In the genomic region with DNA sequence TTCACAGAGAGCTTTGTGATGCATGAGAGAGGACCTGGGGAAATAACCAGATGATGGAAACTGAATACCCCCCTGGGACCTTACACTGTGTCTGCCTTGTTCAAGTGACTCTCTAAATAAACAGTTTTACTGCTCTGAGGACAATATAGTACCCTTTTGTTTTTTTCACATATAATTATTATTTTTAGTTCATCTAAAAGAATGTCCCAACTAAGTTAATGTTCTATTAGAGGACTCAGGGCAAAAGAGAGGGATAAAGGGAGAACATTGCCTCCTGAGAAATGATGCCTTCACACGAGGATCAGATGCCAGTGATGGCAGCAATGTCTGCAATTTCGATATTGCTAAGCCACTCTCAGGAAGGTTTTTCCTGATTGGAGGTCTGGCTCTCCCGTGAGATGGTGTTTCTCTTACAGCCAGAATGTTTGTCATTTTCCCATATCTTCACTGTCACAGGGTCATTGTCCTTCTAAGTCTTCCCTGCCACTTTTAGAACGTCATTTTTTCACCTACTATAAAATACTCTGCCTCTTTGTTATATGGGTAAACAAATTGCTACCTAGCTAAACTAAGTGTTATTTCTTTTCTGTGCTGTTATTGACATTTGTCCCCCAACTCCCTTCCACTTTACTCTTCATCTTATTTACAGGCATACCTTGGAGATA, we compare ENCODE assay signal across 1 cellular context.
TF ChIP-seq lines count a peak whose summit lies in the region.

No MANE protein-coding gene starts in this region.

TF ChIP-seq in GM12878, 131 proteins besides CTCF, POLR2A, EP300 and RAD21 (continued from another document and continues in another):
- TF ChIP-seq, protein P1, sequence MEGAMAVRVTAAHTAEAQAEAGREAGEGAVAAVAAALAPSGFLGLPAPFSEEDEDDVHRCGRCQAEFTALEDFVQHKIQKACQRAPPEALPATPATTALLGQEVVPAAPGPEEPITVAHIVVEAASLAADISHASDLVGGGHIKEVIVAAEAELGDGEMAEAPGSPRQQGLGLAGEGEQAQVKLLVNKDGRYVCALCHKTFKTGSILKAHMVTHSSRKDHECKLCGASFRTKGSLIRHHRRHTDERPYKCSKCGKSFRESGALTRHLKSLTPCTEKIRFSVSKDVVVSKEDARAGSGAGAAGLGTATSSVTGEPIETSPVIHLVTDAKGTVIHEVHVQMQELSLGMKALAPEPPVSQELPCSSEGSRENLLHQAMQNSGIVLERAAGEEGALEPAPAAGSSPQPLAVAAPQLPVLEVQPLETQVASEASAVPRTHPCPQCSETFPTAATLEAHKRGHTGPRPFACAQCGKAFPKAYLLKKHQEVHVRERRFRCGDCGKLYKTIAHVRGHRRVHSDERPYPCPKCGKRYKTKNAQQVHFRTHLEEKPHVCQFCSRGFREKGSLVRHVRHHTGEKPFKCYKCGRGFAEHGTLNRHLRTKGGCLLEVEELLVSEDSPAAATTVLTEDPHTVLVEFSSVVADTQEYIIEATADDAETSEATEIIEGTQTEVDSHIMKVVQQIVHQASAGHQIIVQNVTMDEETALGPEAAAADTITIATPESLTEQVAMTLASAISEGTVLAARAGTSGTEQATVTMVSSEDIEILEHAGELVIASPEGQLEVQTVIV (IDR thresholded peaks at IDR 0.05; ENCODE audit: borderline replicate concordance, partially characterized antibody) = no peak
- TF ChIP-seq RELA (IDR thresholded peaks at IDR 0.05; ENCODE audit: borderline replicate concordance, partially characterized antibody) (no peak), MTA2 (IDR thresholded peaks at IDR 0.05; ENCODE audit: low read depth) (peak; percentile 57; the same call in 1 of the 2 replicates), PAX5 (IDR thresholded peaks at IDR 0.05; ENCODE audit: borderline replicate concordance, low read depth, low read length) (no peak), BCL11A (IDR thresholded peaks at IDR 0.05; ENCODE audit: low read depth, low read length) (0 out of 2 replicates have a peak, but pooled peaks have one; percentile 16), SMC3 (IDR thresholded peaks at IDR 0.05; ENCODE audit: borderline replicate concordance, low read length) (peak; percentile 4; the same call in 1 of the 2 replicates), BHLHE40 (IDR thresholded peaks at IDR 0.05; ENCODE audit: borderline replicate concordance in 1 of 2, low read depth in 2 of 2, low read length in 1 of 2) (peak; percentile 42 to 50; a peak in 1 of 4 replicates), ATF7 (IDR thresholded peaks at IDR 0.05; ENCODE audit: low read depth) (peak; percentile 66), DPF2 (IDR thresholded peaks at IDR 0.05) (peak; percentile 55; the same call in 1 of the 2 replicates), TAF1 (IDR thresholded peaks at IDR 0.05; ENCODE audit: borderline replicate concordance, low read depth, low read length) (no peak), MEF2B (IDR thresholded peaks at IDR 0.05; ENCODE audit: partially characterized antibody, poor library complexity, severe bottlenecking) (peak; percentile 99), NBN (IDR thresholded peaks at IDR 0.05) (peak; percentile 19; the same call in 1 of the 2 replicates), EZH2 (IDR thresholded peaks at IDR 0.05; ENCODE audit: borderline replicate concordance, control insufficient read depth, low read depth, low read length) (no peak), ZNF592 (IDR thresholded peaks at IDR 0.05) (peak; percentile 59; the same call in 1 of the 2 replicates), BCL3 (IDR thresholded peaks at IDR 0.05; ENCODE audit: borderline replicate concordance, insufficient read depth, low read depth, low read length, poor library complexity, severe bottlenecking) (peak; percentile 22), ASH2L (IDR thresholded peaks at IDR 0.05; ENCODE audit: borderline replicate concordance, low read depth) (no peak), NRF1 (conservative IDR thresholded peaks at IDR 0.05; ENCODE audit: low read depth, low read length) (no peak), ZBED1 (IDR thresholded peaks at IDR 0.05; ENCODE audit: borderline replicate concordance) (no peak), HDAC6 (IDR thresholded peaks at IDR 0.05; ENCODE audit: unreplicated experiment) (no peak), WRNIP1 (IDR thresholded peaks at IDR 0.05; ENCODE audit: borderline replicate concordance, low read depth, low read length) (0 out of 2 replicates have a peak, but pooled peaks have one; percentile 82), YY1 (IDR thresholded peaks at IDR 0.05; ENCODE audit: low read depth, low read length) (peak; percentile 63), MXI1 (IDR thresholded peaks at IDR 0.05; ENCODE audit: low read depth, low read length) (0 out of 2 replicates have a peak, but pooled peaks have one; percentile 26), RAD51 (IDR thresholded peaks at IDR 0.05) (peak; percentile 38; the same call in 1 of the 2 replicates), ZNF384 (IDR thresholded peaks at IDR 0.05; ENCODE audit: borderline replicate concordance, low read depth, low read length) (no peak), IRF4 (IDR thresholded peaks at IDR 0.05; ENCODE audit: low read depth, low read length) (peak; percentile 62; the same call in 1 of the 2 replicates), TCF12 (IDR thresholded peaks at IDR 0.05; ENCODE audit: low read depth, low read length) (0 out of 2 replicates have a peak, but pooled peaks have one; percentile 23), ZSCAN29 (IDR thresholded peaks at IDR 0.05) (no peak), IKZF1 (conservative IDR thresholded peaks at IDR 0.05) (peak; percentile 61; the same call in 1 of the 2 replicates)
- TF ChIP-seq, protein P2, sequence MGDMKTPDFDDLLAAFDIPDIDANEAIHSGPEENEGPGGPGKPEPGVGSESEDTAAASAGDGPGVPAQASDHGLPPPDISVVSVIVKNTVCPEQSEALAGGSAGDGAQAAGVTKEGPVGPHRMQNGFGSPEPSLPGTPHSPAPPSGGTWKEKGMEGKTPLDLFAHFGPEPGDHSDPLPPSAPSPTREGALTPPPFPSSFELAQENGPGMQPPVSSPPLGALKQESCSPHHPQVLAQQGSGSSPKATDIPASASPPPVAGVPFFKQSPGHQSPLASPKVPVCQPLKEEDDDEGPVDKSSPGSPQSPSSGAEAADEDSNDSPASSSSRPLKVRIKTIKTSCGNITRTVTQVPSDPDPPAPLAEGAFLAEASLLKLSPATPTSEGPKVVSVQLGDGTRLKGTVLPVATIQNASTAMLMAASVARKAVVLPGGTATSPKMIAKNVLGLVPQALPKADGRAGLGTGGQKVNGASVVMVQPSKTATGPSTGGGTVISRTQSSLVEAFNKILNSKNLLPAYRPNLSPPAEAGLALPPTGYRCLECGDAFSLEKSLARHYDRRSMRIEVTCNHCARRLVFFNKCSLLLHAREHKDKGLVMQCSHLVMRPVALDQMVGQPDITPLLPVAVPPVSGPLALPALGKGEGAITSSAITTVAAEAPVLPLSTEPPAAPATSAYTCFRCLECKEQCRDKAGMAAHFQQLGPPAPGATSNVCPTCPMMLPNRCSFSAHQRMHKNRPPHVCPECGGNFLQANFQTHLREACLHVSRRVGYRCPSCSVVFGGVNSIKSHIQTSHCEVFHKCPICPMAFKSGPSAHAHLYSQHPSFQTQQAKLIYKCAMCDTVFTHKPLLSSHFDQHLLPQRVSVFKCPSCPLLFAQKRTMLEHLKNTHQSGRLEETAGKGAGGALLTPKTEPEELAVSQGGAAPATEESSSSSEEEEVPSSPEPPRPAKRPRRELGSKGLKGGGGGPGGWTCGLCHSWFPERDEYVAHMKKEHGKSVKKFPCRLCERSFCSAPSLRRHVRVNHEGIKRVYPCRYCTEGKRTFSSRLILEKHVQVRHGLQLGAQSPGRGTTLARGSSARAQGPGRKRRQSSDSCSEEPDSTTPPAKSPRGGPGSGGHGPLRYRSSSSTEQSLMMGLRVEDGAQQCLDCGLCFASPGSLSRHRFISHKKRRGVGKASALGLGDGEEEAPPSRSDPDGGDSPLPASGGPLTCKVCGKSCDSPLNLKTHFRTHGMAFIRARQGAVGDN (IDR thresholded peaks at IDR 0.05) = peak; percentile 92
- TF ChIP-seq, protein P3, sequence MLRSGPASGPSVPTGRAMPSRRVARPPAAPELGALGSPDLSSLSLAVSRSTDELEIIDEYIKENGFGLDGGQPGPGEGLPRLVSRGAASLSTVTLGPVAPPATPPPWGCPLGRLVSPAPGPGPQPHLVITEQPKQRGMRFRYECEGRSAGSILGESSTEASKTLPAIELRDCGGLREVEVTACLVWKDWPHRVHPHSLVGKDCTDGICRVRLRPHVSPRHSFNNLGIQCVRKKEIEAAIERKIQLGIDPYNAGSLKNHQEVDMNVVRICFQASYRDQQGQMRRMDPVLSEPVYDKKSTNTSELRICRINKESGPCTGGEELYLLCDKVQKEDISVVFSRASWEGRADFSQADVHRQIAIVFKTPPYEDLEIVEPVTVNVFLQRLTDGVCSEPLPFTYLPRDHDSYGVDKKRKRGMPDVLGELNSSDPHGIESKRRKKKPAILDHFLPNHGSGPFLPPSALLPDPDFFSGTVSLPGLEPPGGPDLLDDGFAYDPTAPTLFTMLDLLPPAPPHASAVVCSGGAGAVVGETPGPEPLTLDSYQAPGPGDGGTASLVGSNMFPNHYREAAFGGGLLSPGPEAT (IDR thresholded peaks at IDR 0.05; ENCODE audit: low read depth) = peak; percentile 69; the same call in 1 of the 2 replicates
- TF ChIP-seq, protein P4, sequence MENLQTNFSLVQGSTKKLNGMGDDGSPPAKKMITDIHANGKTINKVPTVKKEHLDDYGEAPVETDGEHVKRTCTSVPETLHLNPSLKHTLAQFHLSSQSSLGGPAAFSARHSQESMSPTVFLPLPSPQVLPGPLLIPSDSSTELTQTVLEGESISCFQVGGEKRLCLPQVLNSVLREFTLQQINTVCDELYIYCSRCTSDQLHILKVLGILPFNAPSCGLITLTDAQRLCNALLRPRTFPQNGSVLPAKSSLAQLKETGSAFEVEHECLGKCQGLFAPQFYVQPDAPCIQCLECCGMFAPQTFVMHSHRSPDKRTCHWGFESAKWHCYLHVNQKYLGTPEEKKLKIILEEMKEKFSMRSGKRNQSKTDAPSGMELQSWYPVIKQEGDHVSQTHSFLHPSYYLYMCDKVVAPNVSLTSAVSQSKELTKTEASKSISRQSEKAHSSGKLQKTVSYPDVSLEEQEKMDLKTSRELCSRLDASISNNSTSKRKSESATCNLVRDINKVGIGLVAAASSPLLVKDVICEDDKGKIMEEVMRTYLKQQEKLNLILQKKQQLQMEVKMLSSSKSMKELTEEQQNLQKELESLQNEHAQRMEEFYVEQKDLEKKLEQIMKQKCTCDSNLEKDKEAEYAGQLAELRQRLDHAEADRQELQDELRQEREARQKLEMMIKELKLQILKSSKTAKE (IDR thresholded peaks at IDR 0.05; ENCODE audit: low read depth, poor library complexity, severe bottlenecking) = peak; percentile 35
- TF ChIP-seq, protein P5, sequence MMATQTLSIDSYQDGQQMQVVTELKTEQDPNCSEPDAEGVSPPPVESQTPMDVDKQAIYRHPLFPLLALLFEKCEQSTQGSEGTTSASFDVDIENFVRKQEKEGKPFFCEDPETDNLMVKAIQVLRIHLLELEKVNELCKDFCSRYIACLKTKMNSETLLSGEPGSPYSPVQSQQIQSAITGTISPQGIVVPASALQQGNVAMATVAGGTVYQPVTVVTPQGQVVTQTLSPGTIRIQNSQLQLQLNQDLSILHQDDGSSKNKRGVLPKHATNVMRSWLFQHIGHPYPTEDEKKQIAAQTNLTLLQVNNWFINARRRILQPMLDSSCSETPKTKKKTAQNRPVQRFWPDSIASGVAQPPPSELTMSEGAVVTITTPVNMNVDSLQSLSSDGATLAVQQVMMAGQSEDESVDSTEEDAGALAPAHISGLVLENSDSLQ (IDR thresholded peaks at IDR 0.05) = no peak
